16 cellular contexts compared by ENCODE assay signal in genomic region chr18:3611313-3612038, GRCh38.
DNase-seq lines count a peak whose midpoint lies in the region; ATAC-seq, FAIRE-seq and TF ChIP-seq lines count a peak whose summit lies in the region.
"Had no signal": no experiment of that assay in that cellular context is flagged by ENCODE, and none has a peak within 500 bp of the region (broad histone marks: within the 10 kb centered on the region; RNA-seq: fewer than 3 reads in every experiment).

No MANE protein-coding gene starts in this region.

- TF ChIP-seq EP300 in K562 (IDR thresholded peaks at IDR 0.05; ENCODE audit: low read length), result no peak

- H3K27me3 Mint-ChIP-seq in HFFc6 (ENCODE audit: insufficient read depth) (no peaks in the 10 kb centered on the region; the same call in 1 of the 2 replicates), nephron (ENCODE audit: low read depth) (no peaks in the 10 kb centered on the region)
- H3K27me3 Mint-ChIP-seq: B cell had no signal

- H3K4me1 ChIP-seq in K562 (replicated peaks in 1 of 2; ENCODE audit: control insufficient read depth in 2 of 2, insufficient read depth in 2 of 2, low read length in 2 of 2) (peaks cover 40 to 55% of the 10 kb centered on the region in 2 experiments), MM.1S (ENCODE audit: low read length) (no peaks in the 10 kb centered on the region)

- CTCF ChIA-PET in K562 (lab: Yijun Ruan, JAX; ENCODE audit: low intra/inter-chr PET ratio), result no interaction called here

- ATAC-seq in K562, result peak; percentile 4; the same call in 2 of the 3 replicates
- no peak for ATAC-seq in HG03135 (IDR thresholded peaks at IDR 0.05; ENCODE audit: unreplicated experiment)
- no peak for ATAC-seq in GM21717 (IDR thresholded peaks at IDR 0.05; ENCODE audit: unreplicated experiment)

- H3K4me3 Mint-ChIP-seq in HFFc6 (peak overlapping the region; percentile 70; the same call in 1 of the 2 replicates), nephron (peak overlapping the region; percentile 7 to 39 (median 32))
- H3K4me3 Mint-ChIP-seq: B cell had no signal

- H3K9me3 Mint-ChIP-seq in HFFc6 (no peaks in the 10 kb centered on the region), nephron (no peaks in the 10 kb centered on the region)

- TF ChIP-seq POLR2A in K562 (conservative IDR thresholded peaks at IDR 0.05), result no peak

- no peaks in the 10 kb centered on the region for H3F3A ChIP-seq in MM.1S (ENCODE audit: insufficient read depth, low read length)

- H3K9me3 ChIP-seq in K562 (replicated peaks; ENCODE audit: control insufficient read depth, insufficient read depth, low read depth, low read length) (no peaks in the 10 kb centered on the region), MM.1S (replicated peaks; ENCODE audit: insufficient read depth, low read length) (no peaks in the 10 kb centered on the region)
- H3K9me3 ChIP-seq: stomach had no signal

- H3K27ac Mint-ChIP-seq in HFFc6 (peak overlapping the region; percentile 85), nephron (peak overlapping the region; percentile 79 to 89 (median 87))
- H3K27ac Mint-ChIP-seq: B cell had no signal

- H3K4me1 Mint-ChIP-seq in HFFc6 (ENCODE audit: low read depth), result peaks cover 27% of the 10 kb centered on the region
- peaks cover 37% of the 10 kb centered on the region for H3K4me1 Mint-ChIP-seq in nephron

- H4K20me1 ChIP-seq in K562 (replicated peaks; ENCODE audit: control insufficient read depth, insufficient read depth, low read length) (no peaks in the 10 kb centered on the region), MM.1S (ENCODE audit: insufficient read depth, low read length) (no peaks in the 10 kb centered on the region)

- POLR2A ChIA-PET in K562 (lab: Yijun Ruan, JAX), result interaction anchor here (0.7 to 7.9 kb wide), 13 partner anchors 8 to 925 kb away, joined by 3 to 80 read pairs (median 4); no protein-coding TSS in a partner anchor

- H3K36me3 ChIP-seq in K562 (ENCODE audit: control insufficient read depth, insufficient read depth, low read length) (peaks cover 21% of the 10 kb centered on the region; the same call in 2 of the 3 replicates), MM.1S (replicated peaks; ENCODE audit: insufficient read depth, low read length) (no peaks in the 10 kb centered on the region)
- H3K36me3 ChIP-seq: stomach had no signal

- no peak for FAIRE-seq in K562 (lab: Jason Lieb, UNC)
- FAIRE-seq: frontal cortex, small intestine had no signal

- BruUV-seq in K562 (replicated peaks; lab: Mats Ljungman, UMichigan), result no TSS peak

- in situ Hi-C loops in K562 (cut with MboI), result no loop called here

- no peak overlapping the region for H3K4me3 ChIP-seq in K562
- no peak overlapping the region for H3K4me3 ChIP-seq in MM.1S (ENCODE audit: low read length)
- H3K4me3 ChIP-seq: stomach had no signal

- H3K9me2 ChIP-seq in MM.1S (replicated peaks; ENCODE audit: insufficient read depth, low read length), result no peaks in the 10 kb centered on the region

- H3K4me2 ChIP-seq in K562 (ENCODE audit: insufficient read depth, low read length), result no peak overlapping the region
- no peak overlapping the region for H3K4me2 ChIP-seq in MM.1S (ENCODE audit: low read depth, low read length)

- H3K36me3 Mint-ChIP-seq in HFFc6 (ENCODE audit: low read depth), result peaks cover 12% of the 10 kb centered on the region; the same call in 1 of the 2 replicates
- H3K36me3 Mint-ChIP-seq in nephron (ENCODE audit: low read depth), result no peaks in the 10 kb centered on the region

- DNase-seq in AG08395 (ENCODE audit: low spot score), result peak; percentile 16
- no peak for DNase-seq in HFFc6
- DNase-seq in K562 (ENCODE audit: extremely low read depth in 1 of 4, low spot score in 3 of 4), result no peak
- DNase-seq in MM.1S, result no peak
- DNase-seq in DMS 273 (lab: John Stamatoyannopoulos, UW; ENCODE audit: unreplicated experiment), result no peak
- DNase-seq: activated effector memory CD4-positive, alpha-beta T cell treated with Interleukin-2 at 50 U/mL for 16 hours; effector CD4-positive, alpha-beta T cell; mammary epithelial cell; NCI-H2171; small intestine; stomach had no signal

- intact Hi-C loops in K562 (cut with micrococcal nuclease), result no loop called here

- WGBS in K562 (ENCODE audit: insufficient coverage, low coverage, missing lambda C conversion rate), result 80% methylated on average over 15 of the region's 15 CpGs

- H2AFZ ChIP-seq in K562 (ENCODE audit: low read depth, low read length), result peak overlapping the region; percentile 36
- no peak overlapping the region for H2AFZ ChIP-seq in MM.1S (ENCODE audit: low read length)

- TF ChIP-seq CTCF in HFFc6 (IDR thresholded peaks at IDR 0.05), result no peak
- no peak for TF ChIP-seq CTCF in K562 (IDR thresholded peaks at IDR 0.05 in 2 of 3, conservative IDR thresholded peaks at IDR 0.05 in 1 of 3; ENCODE audit: insufficient read depth in 2 of 3, low read depth in 1 of 3, low read length in 3 of 3)
- TF ChIP-seq CTCF in nephron (IDR thresholded peaks at IDR 0.05; ENCODE audit: unreplicated experiment in 3 of 3), result no peak
- no peak for TF ChIP-seq CTCF in MM.1S (IDR thresholded peaks at IDR 0.05; ENCODE audit: low read length)

- peaks cover 31% of the 10 kb centered on the region for H3K79me2 ChIP-seq in K562 (ENCODE audit: control insufficient read depth, insufficient read depth, low read length)
- H3K79me2 ChIP-seq in MM.1S (ENCODE audit: low read length), result no peaks in the 10 kb centered on the region

- no peak for TF ChIP-seq RAD21 in K562 (CRISPR knock-in tag; conservative IDR thresholded peaks at IDR 0.05 in 1 of 2, IDR thresholded peaks at IDR 0.05 in 1 of 2)

- H3K9me1 ChIP-seq in K562 (ENCODE audit: control insufficient read depth, insufficient read depth, low read length), result no peaks in the 10 kb centered on the region

- peak overlapping the region; percentile 7; the same call in 1 of the 3 replicates for H3K27ac ChIP-seq in K562 (ENCODE audit: extremely low read depth, low read depth, low read length)
- H3K27ac ChIP-seq in MM.1S (ENCODE audit: low read length), result no peak overlapping the region
- H3K27ac ChIP-seq: stomach had no signal

- H3K27me3 ChIP-seq in K562 (ENCODE audit: control insufficient read depth in 2 of 2, insufficient read depth in 2 of 2, low read length in 2 of 2), result no peaks in the 10 kb centered on the region
- H3K27me3 ChIP-seq in MM.1S (replicated peaks; ENCODE audit: insufficient read depth, low read length), result peaks cover 35% of the 10 kb centered on the region
- H3K27me3 ChIP-seq: stomach had no signal

- H3K9ac ChIP-seq in K562 (ENCODE audit: insufficient read depth in 1 of 2, low read depth in 2 of 2, low read length in 2 of 2) (peak overlapping the region; percentile 4 to 81; a peak in 2 of 4 replicates), MM.1S (ENCODE audit: low read length) (no peak overlapping the region)

TF ChIP-seq in K562, 482 proteins besides CTCF, POLR2A, EP300 and RAD21:
- no peak for TF ChIP-seq SIX5 (IDR thresholded peaks at IDR 0.05; ENCODE audit: borderline replicate concordance in 1 of 2, insufficient read depth in 1 of 2, low read depth in 1 of 2, low read length in 2 of 2)
- peak; percentile 27 for TF ChIP-seq KDM5B (IDR thresholded peaks at IDR 0.05; ENCODE audit: insufficient replicate concordance, low read depth, low read length)
- no peak for TF ChIP-seq ZNF586 (CRISPR knock-in tag; conservative IDR thresholded peaks at IDR 0.05)
- peak; percentile 76 for TF ChIP-seq POLR2G (IDR thresholded peaks at IDR 0.05; ENCODE audit: low read depth, low read length)
- 0 out of 2 replicates have a peak, but pooled peaks have one; percentile 15 for TF ChIP-seq JUND (IDR thresholded peaks at IDR 0.05; ENCODE audit: borderline replicate concordance, low read depth, low read length)
- TF ChIP-seq JUND (tag; IDR thresholded peaks at IDR 0.05; ENCODE audit: borderline replicate concordance, low read depth, low read length), result no peak
- TF ChIP-seq RBM22 (IDR thresholded peaks at IDR 0.05; ENCODE audit: low read depth, low read length, poor library complexity, severe bottlenecking), result peak; percentile 56
- 0 out of 2 replicates have a peak, but pooled peaks have one; percentile 33 for TF ChIP-seq POLR2AphosphoS2 (IDR thresholded peaks at IDR 0.05; ENCODE audit: low read length)
- no peak for TF ChIP-seq ARNT (IDR thresholded peaks at IDR 0.05)
